Comparison of ENCODE assay signal across 1 cellular context in the genomic region with DNA sequence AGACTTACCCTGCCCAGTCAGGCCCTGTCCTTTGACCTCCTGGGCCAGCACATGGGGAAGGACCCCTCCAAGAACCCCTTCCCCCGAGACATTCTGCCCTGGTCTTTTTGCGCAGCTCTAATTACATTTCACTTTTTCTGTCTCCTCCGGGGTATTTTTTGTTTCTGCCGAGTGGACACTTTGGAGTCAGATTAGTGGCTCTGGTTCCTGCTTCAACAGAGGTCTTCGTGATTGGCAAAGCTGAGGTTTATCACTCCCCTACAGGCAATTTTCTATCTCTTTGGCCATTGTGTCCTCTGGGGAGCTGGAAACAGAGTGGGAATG.
TF ChIP-seq lines count a peak whose summit lies in the region.

No MANE protein-coding gene starts in this region.

TF ChIP-seq in HepG2, 621 proteins besides CTCF, POLR2A, EP300 and RAD21 (continued from another document):
- TF ChIP-seq RBM39 (IDR thresholded peaks at IDR 0.05; ENCODE audit: low read depth, low read length, poor library complexity, severe bottlenecking): no peak
- no peak for TF ChIP-seq ZNF879 (CRISPR knock-in tag; IDR thresholded peaks at IDR 0.05)
- TF ChIP-seq ZNF33B (CRISPR knock-in tag; IDR thresholded peaks at IDR 0.05): no peak
- TF ChIP-seq TFDP2 (CRISPR knock-in tag; IDR thresholded peaks at IDR 0.05): no peak
- no peak for TF ChIP-seq SMAD3 (CRISPR knock-in tag; IDR thresholded peaks at IDR 0.05)
- 0 out of 2 replicates have a peak, but pooled peaks have one; percentile 3 for TF ChIP-seq ZNF224 (CRISPR knock-in tag; IDR thresholded peaks at IDR 0.05)
- TF ChIP-seq ZNF670 (CRISPR knock-in tag; IDR thresholded peaks at IDR 0.05; ENCODE audit: borderline replicate concordance): no peak
- no peak for TF ChIP-seq ZNF138 (CRISPR knock-in tag; IDR thresholded peaks at IDR 0.05; ENCODE audit: low read depth)
- peak; percentile 3; the same call in 1 of the 2 replicates for TF ChIP-seq ZFP41 (CRISPR knock-in tag; IDR thresholded peaks at IDR 0.05; ENCODE audit: borderline replicate concordance)
- TF ChIP-seq MAFF (IDR thresholded peaks at IDR 0.05; ENCODE audit: low read depth, low read length): peak; percentile 44; the same call in 1 of the 2 replicates
- no peak for TF ChIP-seq GATAD2A (CRISPR knock-in tag; IDR thresholded peaks at IDR 0.05)
- TF ChIP-seq ZNF788 (CRISPR knock-in tag; IDR thresholded peaks at IDR 0.05; ENCODE audit: borderline replicate concordance): no peak
- 0 out of 2 replicates have a peak, but pooled peaks have one; percentile 15 for TF ChIP-seq ELF4 (CRISPR knock-in tag; IDR thresholded peaks at IDR 0.05; ENCODE audit: borderline replicate concordance)
- TF ChIP-seq KLF15 (CRISPR knock-in tag; IDR thresholded peaks at IDR 0.05; ENCODE audit: borderline replicate concordance): no peak
- TF ChIP-seq ZNF235 (CRISPR knock-in tag; IDR thresholded peaks at IDR 0.05; ENCODE audit: borderline replicate concordance): no peak
- TF ChIP-seq PHF21A (CRISPR knock-in tag; IDR thresholded peaks at IDR 0.05): no peak
- TF ChIP-seq UBTF (CRISPR knock-in tag; IDR thresholded peaks at IDR 0.05): no peak
- TF ChIP-seq ZBTB8A (CRISPR knock-in tag; IDR thresholded peaks at IDR 0.05; ENCODE audit: borderline replicate concordance, low read depth): no peak
- TF ChIP-seq SSRP1 (CRISPR knock-in tag; IDR thresholded peaks at IDR 0.05): no peak
- TF ChIP-seq ZFYVE20 (CRISPR knock-in tag; IDR thresholded peaks at IDR 0.05; ENCODE audit: borderline replicate concordance, low read depth): no peak
- TF ChIP-seq ZNF274 (CRISPR knock-in tag; IDR thresholded peaks at IDR 0.05): no peak
